Comparison of ENCODE assay signal across 17 cellular contexts in genomic region chr2:182358601-182359000, GRCh38.
A peak's percentile ranks its signal among the peaks of the same experiment; 100 is the strongest.
DNase-seq lines count a peak whose midpoint lies in the region; ATAC-seq, FAIRE-seq and TF ChIP-seq lines count a peak whose summit lies in the region.
"Had no signal": no experiment of that assay in that cellular context is flagged by ENCODE, and none has a peak within 500 bp of the region (broad histone marks: within the 10 kb centered on the region; RNA-seq: fewer than 3 reads in every experiment).

No MANE protein-coding gene starts in this region.

- CTCF ChIA-PET in HEK293 (lab: Yijun Ruan, JAX) = interaction anchor here (0.7 kb wide), 1 partner anchor 10 kb away, joined by 3 read pairs; no protein-coding TSS in a partner anchor

- H3K36me3 ChIP-seq in HEK293 (ENCODE audit: control insufficient read depth in 2 of 2, insufficient read depth in 1 of 2, low read length in 2 of 2) (no peaks in the 10 kb centered on the region), ascending aorta (no peaks in the 10 kb centered on the region), muscle layer of duodenum (ENCODE audit: control insufficient read depth in 1 of 2, insufficient read depth in 2 of 2, low read length in 2 of 2) (no peaks in the 10 kb centered on the region), uterus (no peaks in the 10 kb centered on the region)
- H3K36me3 ChIP-seq: SJSA1 had no signal

- no peaks in the 10 kb centered on the region for H3K27me3 ChIP-seq in ascending aorta
- no peaks in the 10 kb centered on the region for H3K27me3 ChIP-seq in muscle layer of duodenum (ENCODE audit: low read depth, low read length)
- no peaks in the 10 kb centered on the region for H3K27me3 ChIP-seq in uterus
- H3K27me3 ChIP-seq: SJSA1 had no signal

- FAIRE-seq in HTR-8/SVneo (lab: Jason Lieb, UNC) = no peak

- TF ChIP-seq CTCF in HEK293 (tag by site-specific recombination; IDR thresholded peaks at IDR 0.05) (no peak), ascending aorta (IDR thresholded peaks at IDR 0.05) (no peak), uterus (IDR thresholded peaks at IDR 0.05) (no peak)

- no peak for DNase-seq in ascending aorta (ENCODE audit: low spot score in 2 of 2)
- DNase-seq in uterus = no peak
- no peak for DNase-seq in HTR-8/SVneo (ENCODE audit: insufficient read length, low spot score)
- DNase-seq in NCI-H1436 (lab: John Stamatoyannopoulos, UW) = no peak
- no peak for DNase-seq in stimulated activated naive CD8-positive, alpha-beta T cell treated with anti-CD3 and anti-CD28 coated beads, Interleukin-15, Interleukin-2, amounts not matched to agents 100 U/mL and 50 U/mL, for 24 hours
- DNase-seq: ACHN, C1 segment of cervical spinal cord, DMS79 treated with DMSO at 0.1 percent for 48 hours, HFFc6, NCI-H1048, NCI-H1436 treated with DMSO at 0.1 percent for 48 hours, NCI-H2029, NCI-H345, NCI-H526 had no signal

- H3K4me3 ChIP-seq in HEK293 (ENCODE audit: low read depth, low read length) (no peak overlapping the region), ascending aorta (no peak overlapping the region), muscle layer of duodenum (ENCODE audit: low read depth in 1 of 2, low read length in 2 of 2) (no peak overlapping the region), uterus (no peak overlapping the region)
- H3K4me3 ChIP-seq: SJSA1 had no signal

- TF ChIP-seq POLR2A in uterus (IDR thresholded peaks at IDR 0.05) = no peak

- intact Hi-C loops in ascending aorta (cut with DNase I) = no loop called here
- intact Hi-C loops in uterus (cut with DNase I; ENCODE audit: low total_unique reads) = no loop called here

- peaks cover 6% of the 10 kb centered on the region; the same call in 1 of the 2 replicates for H3K4me1 ChIP-seq in HEK293 (ENCODE audit: control insufficient read depth, insufficient read depth, low read length)
- peaks cover 0 to 2% of the 10 kb centered on the region in 2 donors for H3K4me1 ChIP-seq in ascending aorta
- peaks cover 0 to 13% of the 10 kb centered on the region in 2 donors for H3K4me1 ChIP-seq in muscle layer of duodenum (ENCODE audit: control insufficient read depth in 1 of 2, insufficient read depth in 2 of 2, low read length in 2 of 2)
- H3K4me1 ChIP-seq in uterus = no peaks in the 10 kb centered on the region
- H3K4me1 ChIP-seq: SJSA1 had no signal

- no peaks in the 10 kb centered on the region for H3K9me3 ChIP-seq in HEK293 (ENCODE audit: control insufficient read depth, insufficient read depth, low read depth, low read length)
- H3K9me3 ChIP-seq in ascending aorta = no peaks in the 10 kb centered on the region
- no peaks in the 10 kb centered on the region for H3K9me3 ChIP-seq in muscle layer of duodenum (ENCODE audit: control insufficient read depth in 1 of 2, low read length in 2 of 2)
- no peaks in the 10 kb centered on the region for H3K9me3 ChIP-seq in uterus
- H3K9me3 ChIP-seq: SJSA1 had no signal

- H3K27ac ChIP-seq in HEK293 (ENCODE audit: extremely low read depth, low read depth, low read length) (no peak overlapping the region), ascending aorta (peak overlapping the region; percentile 62 to 76), muscle layer of duodenum (ENCODE audit: low read length) (peak overlapping the region; percentile 72), uterus (peak overlapping the region; percentile 61 to 73)
- H3K27ac ChIP-seq: SJSA1 had no signal

- POLR2A ChIA-PET in HEK293 (lab: Yijun Ruan, JAX) = no interaction called here

- ATAC-seq in stimulated activated naive CD8-positive, alpha-beta T cell treated with anti-CD3 and anti-CD28 coated beads, Interleukin-15, Interleukin-2, amounts not matched to agents 100 U/mL and 50 U/mL, for 24 hours = no peak

TF ChIP-seq in HEK293, 187 proteins besides CTCF, POLR2A, EP300 and RAD21:
- TF ChIP-seq ZNF366 (tag by site-specific recombination; conservative IDR thresholded peaks at IDR 0.05) (peak; percentile 34; the same call in 1 of the 2 replicates), ZNF610 (tag by site-specific recombination; IDR thresholded peaks at IDR 0.05; ENCODE audit: borderline replicate concordance) (no peak)
- TF ChIP-seq, protein P1, sequence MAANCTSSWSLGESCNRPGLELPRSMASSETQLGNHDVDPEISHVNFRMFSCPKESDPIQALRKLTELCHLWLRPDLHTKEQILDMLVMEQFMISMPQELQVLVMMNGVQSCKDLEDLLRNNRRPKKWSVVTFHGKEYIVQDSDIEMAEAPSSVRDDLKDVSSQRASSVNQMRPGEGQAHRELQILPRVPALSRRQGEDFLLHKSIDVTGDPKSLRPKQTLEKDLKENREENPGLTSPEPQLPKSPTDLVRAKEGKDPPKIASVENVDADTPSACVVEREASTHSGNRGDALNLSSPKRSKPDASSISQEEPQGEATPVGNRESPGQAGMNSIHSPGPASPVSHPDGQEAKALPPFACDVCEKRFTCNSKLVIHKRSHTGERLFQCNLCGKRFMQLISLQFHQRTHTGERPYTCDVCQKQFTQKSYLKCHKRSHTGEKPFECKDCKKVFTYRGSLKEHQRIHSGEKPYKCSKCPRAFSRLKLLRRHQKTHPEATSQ (tag by site-specific recombination; IDR thresholded peaks at IDR 0.05) = no peak
